18 cellular contexts compared by ENCODE assay signal in genomic region chr5:61303348-61303747, GRCh38. TPM values are rescaled to one million over a fixed set of nuclear protein-coding genes. Genes with fewer than 3 reads are reported as not detected.
DNase-seq lines count a peak whose midpoint lies in the region; ATAC-seq and TF ChIP-seq lines count a peak whose summit lies in the region.
"Had no signal": no experiment of that assay in that cellular context is flagged by ENCODE, and none has a peak within 500 bp of the region (broad histone marks: within the 10 kb centered on the region; RNA-seq: fewer than 3 reads in every experiment).

No MANE protein-coding gene starts in this region.

- ATAC-seq in GM21381 (IDR thresholded peaks at IDR 0.05; ENCODE audit: unreplicated experiment) (no peak), right cardiac atrium (no peak)
- ATAC-seq: gastrocnemius medialis had no signal

- intact Hi-C loops in esophagus squamous epithelium (cut with DNase I) (no loop called here), right cardiac atrium (cut with DNase I) (no loop called here)

- H3K36me3 ChIP-seq in OCI-LY3 (replicated peaks; ENCODE audit: low read depth, low read length) (no peaks in the 10 kb centered on the region), esophagus squamous epithelium (no peaks in the 10 kb centered on the region)
- H3K36me3 ChIP-seq: gastrocnemius medialis, right atrium auricular region had no signal

- H3K27me3 Mint-ChIP-seq in osteocyte (ENCODE audit: unreplicated experiment), result no peaks in the 10 kb centered on the region

- H4K20me1 ChIP-seq in OCI-LY3 (ENCODE audit: insufficient read depth, low read length), result no peaks in the 10 kb centered on the region

- H3K4me3 ChIP-seq in OCI-LY3 (ENCODE audit: low read length), result peak overlapping the region; percentile 73
- H3K4me3 ChIP-seq in esophagus squamous epithelium, result peak overlapping the region in 1 of 4 donors; percentile 6
- no peak overlapping the region for H3K4me3 ChIP-seq in right cardiac atrium (ENCODE audit: low read length)
- H3K4me3 ChIP-seq: gastrocnemius medialis, lung, right atrium auricular region had no signal

- H3K9me3 ChIP-seq in OCI-LY3 (ENCODE audit: insufficient read depth, low read length) (no peaks in the 10 kb centered on the region), esophagus squamous epithelium (no peaks in the 10 kb centered on the region), right cardiac atrium (ENCODE audit: control insufficient read depth, low read length) (no peaks in the 10 kb centered on the region)
- H3K9me3 ChIP-seq: gastrocnemius medialis, right atrium auricular region had no signal

- H2AFZ ChIP-seq in OCI-LY3 (ENCODE audit: low read depth, low read length), result peak overlapping the region; percentile 1; the same call in 1 of the 2 replicates

- H3K9me3 Mint-ChIP-seq in osteocyte (ENCODE audit: unreplicated experiment), result no peaks in the 10 kb centered on the region
- H3K9me3 Mint-ChIP-seq: neural crest cell had no signal

- no peak for TF ChIP-seq POLR2A in esophagus squamous epithelium (IDR thresholded peaks at IDR 0.05)

- no peak overlapping the region for H3K4me3 Mint-ChIP-seq in osteocyte (ENCODE audit: unreplicated experiment)
- H3K4me3 Mint-ChIP-seq: neural crest cell had no signal

- TF ChIP-seq CTCF in GM10266 (IDR thresholded peaks at IDR 0.05; ENCODE audit: control insufficient read depth, insufficient read depth, low read depth, missing control alignments) (no peak), OCI-LY3 (IDR thresholded peaks at IDR 0.05; ENCODE audit: low read depth, low read length) (no peak), esophagus squamous epithelium (IDR thresholded peaks at IDR 0.05) (no peak), osteocyte (IDR thresholded peaks at IDR 0.05) (no peak)

- 10 to 30% methylated on average over 4 of the region's 4 CpGs for WGBS in esophagus squamous epithelium, 2 donors
- WGBS in right cardiac atrium, result 32% methylated on average over 4 of the region's 4 CpGs

- H3K36me3 Mint-ChIP-seq in osteocyte (ENCODE audit: unreplicated experiment), result no peaks in the 10 kb centered on the region

- H3K27ac ChIP-seq in OCI-LY3 (ENCODE audit: low read length) (no peak overlapping the region), esophagus squamous epithelium (peak overlapping the region in 3 of 4 donors; percentile 53 to 87 (median 87)), right cardiac atrium (ENCODE audit: low read length) (no peak overlapping the region)
- H3K27ac ChIP-seq: gastrocnemius medialis, right atrium auricular region had no signal

- H3K4me1 ChIP-seq in OCI-LY3 (ENCODE audit: low read length) (peaks cover 29% of the 10 kb centered on the region), esophagus squamous epithelium (peaks cover 25 to 84% (median 36%) of the 10 kb centered on the region in 3 donors), right cardiac atrium (ENCODE audit: control insufficient read depth, insufficient read depth, low read length) (peaks cover 9% of the 10 kb centered on the region)

- DNase-seq in GM10266 (ENCODE audit: extremely low spot score) (peak; percentile 8), esophagus squamous epithelium (lab: John Stamatoyannopoulos, UW) (no peak), osteocyte (ENCODE audit: extremely low spot score, unreplicated experiment) (no peak), SHP77 treated with DMSO at 0.1 percent for 48 hours (lab: John Stamatoyannopoulos, UW) (no peak), right cardiac atrium (no peak)
- no peak for DNase-seq in stimulated activated CD4-positive, alpha-beta T cell treated with anti-CD3 and anti-CD28 coated beads, Interleukin-2, amount 100 ng/mL, for 48 hours
- DNase-seq: activated CD4-positive, alpha-beta T cell treated with anti-CD3 and anti-CD28 coated beads, Interleukin-2, amount 50 U/mL, for 48 hours; effector memory CD4-positive, alpha-beta T cell; gastrocnemius medialis; NCI-H2029 treated with DMSO at 0.1 percent for 48 hours; NCI-H510A treated with DMSO at 0.1 percent for 48 hours; stimulated activated CD4-positive, alpha-beta T cell treated with anti-CD3 and anti-CD28 coated beads, Interleukin-1b, Interleukin-23, amount 100 ng/mL, for 48 hours; SW 1271 had no signal

- H3K27me3 ChIP-seq in OCI-LY3 (ENCODE audit: low read depth, low read length) (no peaks in the 10 kb centered on the region), esophagus squamous epithelium (no peaks in the 10 kb centered on the region), right cardiac atrium (ENCODE audit: control insufficient read depth, insufficient read depth) (no peaks in the 10 kb centered on the region)
- H3K27me3 ChIP-seq: gastrocnemius medialis, right atrium auricular region had no signal

- peak overlapping the region; percentile 93 for H3K27ac Mint-ChIP-seq in osteocyte (ENCODE audit: unreplicated experiment)

- H3K4me1 Mint-ChIP-seq in osteocyte (ENCODE audit: unreplicated experiment), result peaks cover 87% of the 10 kb centered on the region

- H3K4me2 ChIP-seq in OCI-LY3 (ENCODE audit: low read length), result peak overlapping the region; percentile 74

- H3K79me2 ChIP-seq in OCI-LY3 (ENCODE audit: low read length), result no peaks in the 10 kb centered on the region

- no peak overlapping the region for H3K9ac ChIP-seq in OCI-LY3 (ENCODE audit: low read length)

RNA-seq across cellular contexts. Expression of gene ZSWIM6, which starts 28.7 kb away (rescaled TPM):
- total RNA-seq in esophagus squamous epithelium (10 to 100 TPM in 2 of 4 donors, 1 to 10 TPM in 2; 6.4 to 12.4 (median 8.8) TPM), osteocyte (20.6 and 20.7 TPM in 2 replicates), right cardiac atrium (1 to 10 TPM; 6.3 to 7.9 (median 7.3) TPM)
- 2.5 TPM for polyA plus RNA-seq in right cardiac atrium

Comparison
In these comparisons a context has a peak if more than half of its experiments do, and no peak if none do; other contexts are left out.
1. H3K27ac ChIP-seq: peak in esophagus squamous epithelium (3 of 4); none in OCI-LY3 (single experiment) and right cardiac atrium (single experiment).